Comparison of ENCODE assay signal across 1 cellular context in genomic region chr7:101115215-101115614, GRCh38.
TF ChIP-seq lines count a peak whose summit lies in the region.

No MANE protein-coding gene starts in this region.

TF ChIP-seq in endothelial cell of umbilical vein, 7 proteins besides CTCF, POLR2A, EP300 and RAD21:
- TF ChIP-seq, protein P1, sequence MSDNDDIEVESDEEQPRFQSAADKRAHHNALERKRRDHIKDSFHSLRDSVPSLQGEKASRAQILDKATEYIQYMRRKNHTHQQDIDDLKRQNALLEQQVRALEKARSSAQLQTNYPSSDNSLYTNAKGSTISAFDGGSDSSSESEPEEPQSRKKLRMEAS (IDR thresholded peaks at IDR 0.05; ENCODE audit: insufficient read depth, insufficient read length): no peak
- TF ChIP-seq POLR2AphosphoS5 (IDR thresholded peaks at IDR 0.05; ENCODE audit: insufficient read depth, low read depth, low read length) (no peak), MYC (IDR thresholded peaks at IDR 0.05; ENCODE audit: low read depth, low read length) (no peak), EZH2 (IDR thresholded peaks at IDR 0.05; ENCODE audit: borderline replicate concordance, low read depth, low read length, severe bottlenecking) (no peak), JUN (IDR thresholded peaks at IDR 0.05; ENCODE audit: borderline replicate concordance, insufficient read depth, insufficient read length, low read depth) (no peak), FOS (IDR thresholded peaks at IDR 0.05; ENCODE audit: borderline replicate concordance, insufficient read depth, low read length) (no peak), GATA2 (IDR thresholded peaks at IDR 0.05; ENCODE audit: insufficient read depth, insufficient read length, low read depth, low read length) (no peak)
